ENCODE assay signal across 8 cellular contexts in the genomic region with DNA sequence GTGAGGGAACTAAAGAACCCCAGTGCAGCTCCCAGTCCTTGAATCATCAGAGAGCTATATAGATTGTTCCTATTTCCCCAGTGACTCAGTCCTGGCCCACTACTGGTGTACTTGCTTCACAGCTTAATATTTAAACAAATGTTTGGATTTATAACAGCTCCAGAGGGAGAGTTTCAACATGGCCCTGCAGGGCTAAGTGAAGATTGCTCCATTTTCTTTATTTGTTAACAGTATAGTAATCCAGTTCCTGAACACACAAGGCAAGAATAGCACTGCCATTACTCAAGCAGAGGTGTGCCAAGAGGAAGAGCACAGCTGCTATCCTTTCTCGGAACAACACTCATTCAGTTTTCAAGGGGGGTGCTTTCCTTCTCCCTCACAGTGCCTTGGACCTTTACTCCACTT. TPM values are rescaled to one million over a fixed set of nuclear protein-coding genes. Genes with fewer than 3 reads are reported as not detected.
DNase-seq lines count a peak whose midpoint lies in the region; ATAC-seq and TF ChIP-seq lines count a peak whose summit lies in the region.

No MANE protein-coding gene starts in this region.

- DNase-seq in HCEC 1CT = peak; percentile 99
- peak; percentile 97 for DNase-seq in SIG-M5 treated with dmso at 0.1 percent for 504 hours (lab: John Stamatoyannopoulos, UW; ENCODE audit: unreplicated experiment)
- DNase-seq in foreskin keratinocyte = peak; percentile 95 to 96
- no peak for DNase-seq in NK-92 treated with Interleukin-12 subunit alpha and Interleukin-12 subunit beta, amount 100 ng/mL, for 24 hours (lab: John Stamatoyannopoulos, UW)
- no peak for DNase-seq in NCI-H1105 (lab: John Stamatoyannopoulos, UW)

- no peaks in the 10 kb centered on the region for H3K27me3 ChIP-seq in foreskin keratinocyte

- H3K4me1 ChIP-seq in foreskin keratinocyte = peaks cover 68% of the 10 kb centered on the region

- ATAC-seq in foreskin keratinocyte = peak; percentile 80
- ATAC-seq in HG03039 (IDR thresholded peaks at IDR 0.05; ENCODE audit: unreplicated experiment) = no peak
- no peak for ATAC-seq in GM21717 (IDR thresholded peaks at IDR 0.05; ENCODE audit: unreplicated experiment)

- peak overlapping the region; percentile 93 for H3K27ac ChIP-seq in foreskin keratinocyte
- peak overlapping the region in 19 of 21 experiments; percentile 21 to 93 (median 63) for H3K27ac ChIP-seq in skin epidermis

- TF ChIP-seq CTCF in foreskin keratinocyte (conservative IDR thresholded peaks at IDR 0.05) = peak; percentile 31

- no peak overlapping the region for H3K4me3 ChIP-seq in skin epidermis

RNA-seq across cellular contexts. Expression of gene SQOR, which starts 6.5 kb away (rescaled TPM):
- 131 and 132 TPM in 2 replicates for total RNA-seq in foreskin keratinocyte
- polyA plus RNA-seq in foreskin keratinocyte = 110 and 120 TPM in 2 replicates

RNA-seq across cellular contexts. Expression of gene BLOC1S6, which starts 54.2 kb away (rescaled TPM):
- total RNA-seq in foreskin keratinocyte = 32.3 and 32.5 TPM in 2 replicates
- 9.5 and 10.9 TPM in 2 replicates for polyA plus RNA-seq in foreskin keratinocyte

Comparison
In these comparisons a context has a peak if more than half of its experiments do, and no peak if none do; other contexts are left out.
1. DNase-seq: peak in HCEC 1CT (single experiment), SIG-M5 treated with dmso at 0.1 percent for 504 hours (single experiment) and foreskin keratinocyte (2 of 2); none in NK-92 treated with Interleukin-12 subunit alpha and Interleukin-12 subunit beta, amount 100 ng/mL, for 24 hours (single experiment) and NCI-H1105 (single experiment).